10 cellular contexts compared by ENCODE assay signal in genomic region chr11:16632295-16633200, GRCh38.
DNase-seq lines count a peak whose midpoint lies in the region; ATAC-seq and TF ChIP-seq lines count a peak whose summit lies in the region.
"Had no signal": no experiment of that assay in that cellular context is flagged by ENCODE, and none has a peak within 500 bp of the region (broad histone marks: within the 10 kb centered on the region; RNA-seq: fewer than 3 reads in every experiment).

No MANE protein-coding gene starts in this region.

- DNase-seq in cardiac muscle cell (ENCODE audit: low read depth in 1 of 2, low spot score in 1 of 2), result peak; percentile 25 to 33
- no peak for DNase-seq in left cardiac atrium
- peak; percentile 63 for DNase-seq in LNCaP clone FGC (ENCODE audit: low read depth)
- no peak for DNase-seq in chondrocyte (ENCODE audit: low spot score)
- DNase-seq in testis, result no peak
- DNase-seq in NCI-H2171 (lab: John Stamatoyannopoulos, UW), result no peak
- DNase-seq in activated T-cell treated with anti-CD3 and anti-CD28 coated beads, Interleukin-2, amount 50 U/mL, for 24 hours, result no peak
- no peak for DNase-seq in germinal center (ENCODE audit: low spot score)
- DNase-seq: C1 segment of cervical spinal cord had no signal

- intact Hi-C loops in left cardiac atrium (cut with DNase I) (no loop called here), testis (cut with DNase I; ENCODE audit: low total_unique reads) (no loop called here)

- peaks cover under 1% of the 10 kb centered on the region for H3K36me3 Mint-ChIP-seq in chondrocyte (ENCODE audit: low read depth)
- no peaks in the 10 kb centered on the region for H3K36me3 Mint-ChIP-seq in activated T-cell treated with anti-CD3 and anti-CD28 coated beads, Interleukin-2, amount 50 U/mL, for 24 hours (ENCODE audit: low read depth)

- no peak overlapping the region for H3K4me3 ChIP-seq in cardiac muscle cell
- no peak overlapping the region for H3K4me3 ChIP-seq in LNCaP clone FGC (ENCODE audit: low read depth, low read length)
- no peak overlapping the region for H3K4me3 ChIP-seq in testis
- H3K4me3 ChIP-seq: mucosa of descending colon had no signal

- H3K27ac Mint-ChIP-seq in chondrocyte (ENCODE audit: unreplicated experiment), result no peak overlapping the region
- no peak overlapping the region for H3K27ac Mint-ChIP-seq in activated T-cell treated with anti-CD3 and anti-CD28 coated beads, Interleukin-2, amount 50 U/mL, for 24 hours

- H3K9me3 Mint-ChIP-seq in chondrocyte (ENCODE audit: low read depth), result peaks cover 15% of the 10 kb centered on the region
- H3K9me3 Mint-ChIP-seq in activated T-cell treated with anti-CD3 and anti-CD28 coated beads, Interleukin-2, amount 50 U/mL, for 24 hours, result peaks cover 27% of the 10 kb centered on the region

- H3K9me3 ChIP-seq in cardiac muscle cell (ENCODE audit: low read depth), result no peaks in the 10 kb centered on the region
- no peaks in the 10 kb centered on the region for H3K9me3 ChIP-seq in testis
- H3K9me3 ChIP-seq: mucosa of descending colon had no signal

- no peaks in the 10 kb centered on the region for H3K27me3 ChIP-seq in cardiac muscle cell
- H3K27me3 ChIP-seq in testis, result no peaks in the 10 kb centered on the region

- H3K4me1 ChIP-seq in cardiac muscle cell (ENCODE audit: low read depth) (no peaks in the 10 kb centered on the region), testis (no peaks in the 10 kb centered on the region)

- TF ChIP-seq POLR2A in testis (IDR thresholded peaks at IDR 0.05), result no peak

- TF ChIP-seq CTCF in cardiac muscle cell (IDR thresholded peaks at IDR 0.05; ENCODE audit: low read depth, low read length), result peak; percentile 44
- TF ChIP-seq CTCF in LNCaP clone FGC (IDR thresholded peaks at IDR 0.05; ENCODE audit: control insufficient read depth, extremely low read depth, insufficient read depth), result peak; percentile 78
- TF ChIP-seq CTCF in chondrocyte (IDR thresholded peaks at IDR 0.05), result peak; percentile 76
- peak in 2 of 3 experiments; percentile 10 to 14 for TF ChIP-seq CTCF in testis (IDR thresholded peaks at IDR 0.05)

- no peaks in the 10 kb centered on the region for H3K4me1 Mint-ChIP-seq in chondrocyte (ENCODE audit: low read depth)
- H3K4me1 Mint-ChIP-seq in activated T-cell treated with anti-CD3 and anti-CD28 coated beads, Interleukin-2, amount 50 U/mL, for 24 hours (ENCODE audit: low read depth), result no peaks in the 10 kb centered on the region

- no peak overlapping the region for H3K27ac ChIP-seq in cardiac muscle cell
- no peak overlapping the region for H3K27ac ChIP-seq in testis

- H3K27me3 Mint-ChIP-seq in chondrocyte (ENCODE audit: low read depth), result no peaks in the 10 kb centered on the region
- peaks cover 22% of the 10 kb centered on the region for H3K27me3 Mint-ChIP-seq in activated T-cell treated with anti-CD3 and anti-CD28 coated beads, Interleukin-2, amount 50 U/mL, for 24 hours

- WGBS in testis, 2 donors, result 74 to 87% methylated on average over 5 to 9 of the region's 9 CpGs

- no peak for ATAC-seq in left cardiac atrium
- ATAC-seq: mucosa of descending colon had no signal

- H3K36me3 ChIP-seq in cardiac muscle cell (no peaks in the 10 kb centered on the region), testis (ENCODE audit: low read depth, missing control alignments) (no peaks in the 10 kb centered on the region)

- no peak overlapping the region for H3K4me3 Mint-ChIP-seq in chondrocyte (ENCODE audit: unreplicated experiment)
- no peak overlapping the region for H3K4me3 Mint-ChIP-seq in activated T-cell treated with anti-CD3 and anti-CD28 coated beads, Interleukin-2, amount 50 U/mL, for 24 hours

Comparison
In these comparisons a context has a peak if more than half of its experiments do, and no peak if none do; other contexts are left out.
1. DNase-seq: peak in cardiac muscle cell (2 of 2) and LNCaP clone FGC (single experiment); none in left cardiac atrium (single experiment), chondrocyte (single experiment), testis (single experiment), NCI-H2171 (single experiment), activated T-cell treated with anti-CD3 and anti-CD28 coated beads, Interleukin-2, amount 50 U/mL, for 24 hours (single experiment) and germinal center (single experiment).
2. CTCF ChIP-seq: peak in every context shown above with its lines; median percentile 78 in LNCaP clone FGC; 76 in chondrocyte; 44 in cardiac muscle cell; 12 in testis.